In the genomic region with DNA sequence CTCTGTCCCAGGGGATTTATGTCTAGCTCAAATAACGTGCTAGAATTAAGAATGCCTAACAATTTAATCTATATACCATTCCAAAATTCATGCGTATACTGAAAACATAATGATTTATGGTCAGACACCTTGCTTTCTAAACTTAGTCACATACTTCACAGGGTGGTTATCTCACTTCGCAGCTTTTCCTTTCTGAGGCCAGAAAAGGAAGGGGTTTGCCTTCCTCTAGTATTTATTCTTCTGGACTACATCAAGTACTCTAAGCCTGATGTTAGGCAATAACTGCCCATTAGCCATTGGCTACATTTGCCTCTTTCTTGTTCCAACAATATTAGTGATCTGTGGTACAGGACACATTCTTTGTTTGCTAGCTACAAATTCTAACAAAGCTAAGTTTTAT, we compare ENCODE assay signal across 1 cellular context.
TF ChIP-seq lines count a peak whose summit lies in the region.

No MANE protein-coding gene starts in this region.

TF ChIP-seq in K562, 482 proteins besides CTCF, POLR2A, EP300 and RAD21 (continued from another document):
- TF ChIP-seq ZNF408 (CRISPR knock-in tag; IDR thresholded peaks at IDR 0.05; ENCODE audit: low read depth), result no peak
- TF ChIP-seq XRCC4 (IDR thresholded peaks at IDR 0.05; ENCODE audit: extremely low read depth, insufficient read depth, insufficient read length), result no peak
- no peak for TF ChIP-seq HMG20B (CRISPR knock-in tag; IDR thresholded peaks at IDR 0.05)
- no peak for TF ChIP-seq MTA2 (IDR thresholded peaks at IDR 0.05; ENCODE audit: low read depth)
- TF ChIP-seq ZFX (CRISPR knock-in tag; IDR thresholded peaks at IDR 0.05), result no peak
- no peak for TF ChIP-seq ZNF253 (CRISPR knock-in tag; conservative IDR thresholded peaks at IDR 0.05)
